Comparison of ENCODE assay signal across 8 cellular contexts in the genomic region with DNA sequence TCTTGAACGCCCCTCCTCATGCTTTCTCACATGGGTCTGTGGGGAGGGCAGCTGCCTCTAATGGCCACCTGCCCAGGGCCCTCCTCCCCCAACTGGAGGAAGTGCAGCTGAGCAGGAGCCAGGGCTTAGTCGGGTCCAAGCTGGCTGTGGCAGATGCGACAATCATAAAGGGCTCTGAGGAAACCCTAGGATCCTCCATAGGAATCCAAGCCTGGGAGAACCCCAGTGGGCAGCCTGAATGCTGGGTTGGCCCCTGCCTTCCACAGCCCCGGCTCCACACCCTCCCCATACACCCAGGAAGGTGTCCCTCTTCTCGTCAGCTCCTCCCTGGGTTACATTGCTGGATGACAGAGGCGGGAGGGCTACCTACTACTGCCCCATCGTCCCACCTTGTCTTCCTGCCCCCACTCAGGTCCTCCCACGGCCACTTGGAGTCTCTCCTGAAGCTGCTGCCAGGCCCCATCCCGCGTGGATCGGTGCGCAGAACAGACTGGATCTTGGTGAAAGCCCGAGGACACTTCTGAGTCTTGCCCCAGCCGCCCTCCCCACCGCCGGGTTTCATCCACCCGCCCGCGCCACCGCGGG. TPM values are rescaled to one million over a fixed set of nuclear protein-coding genes. Genes with fewer than 3 reads are reported as not detected.
DNase-seq lines count a peak whose midpoint lies in the region; ATAC-seq and FAIRE-seq lines count a peak whose summit lies in the region.

No MANE protein-coding gene starts in this region.

- no peaks in the 10 kb centered on the region for H3K4me1 Mint-ChIP-seq in central memory CD8-positive, alpha-beta T cell

- H3K27me3 Mint-ChIP-seq in central memory CD8-positive, alpha-beta T cell = no peaks in the 10 kb centered on the region

- peak; percentile 28 for FAIRE-seq in HTR-8/SVneo (lab: Jason Lieb, UNC)

- H3K4me3 Mint-ChIP-seq in central memory CD8-positive, alpha-beta T cell = peak overlapping the region; percentile 75

- H3K27ac Mint-ChIP-seq in central memory CD8-positive, alpha-beta T cell (ENCODE audit: low read depth) = peak overlapping the region; percentile 25

- peaks cover 1% of the 10 kb centered on the region for H3K36me3 Mint-ChIP-seq in central memory CD8-positive, alpha-beta T cell (ENCODE audit: insufficient read depth)

- no peak for ATAC-seq in central memory CD8-positive, alpha-beta T cell (replicated peaks; ENCODE audit: extremely low read depth, poor library complexity, severe bottlenecking)

- H3K9me3 Mint-ChIP-seq in central memory CD8-positive, alpha-beta T cell = no peaks in the 10 kb centered on the region

- DNase-seq in Ammon's horn (ENCODE audit: low spot score) (peak; percentile 60), HTR-8/SVneo (ENCODE audit: insufficient read length, low spot score) (no peak), myocyte (ENCODE audit: low read depth) (peak; percentile 56), NCI-H2029 (lab: John Stamatoyannopoulos, UW) (no peak), NOMO-1 treated with DMSO at 0.1 percent for 48 hours (lab: John Stamatoyannopoulos, UW; ENCODE audit: unreplicated experiment) (no peak), RPMI8226 (no peak), T-helper 9 cell (no peak)
- DNase-seq in central memory CD8-positive, alpha-beta T cell (ENCODE audit: low spot score in 2 of 2) = no peak

RNA-seq across cellular contexts. Expression of a gene that starts 15.6 kb away (rescaled TPM):
- 54.1 and 75.1 TPM in 2 replicates for total RNA-seq in myocyte
- polyA plus RNA-seq in myocyte (2012) = 29.6 TPM

RNA-seq across cellular contexts. Expression of a gene that starts 24.9 kb away (rescaled TPM):
- total RNA-seq in myocyte = 0.10 and 0.19 TPM in 2 replicates
- 0.71 TPM for polyA plus RNA-seq in myocyte (2012)

RNA-seq across cellular contexts. Expression of a gene that starts 52.3 kb away (rescaled TPM):
- total RNA-seq in myocyte = 1.7 and 1.9 TPM in 2 replicates
- polyA plus RNA-seq in myocyte (2012) = 0.19 TPM

Comparison
In these comparisons a context has a peak if more than half of its experiments do, and no peak if none do; other contexts are left out.
1. DNase-seq: peak in Ammon's horn (single experiment) and myocyte (single experiment); none in HTR-8/SVneo (single experiment), central memory CD8-positive, alpha-beta T cell (0 of 2), NCI-H2029 (single experiment), NOMO-1 treated with DMSO at 0.1 percent for 48 hours (single experiment), RPMI8226 (single experiment) and T-helper 9 cell (single experiment).